ENCODE assay signal across 20 cellular contexts in the genomic region with DNA sequence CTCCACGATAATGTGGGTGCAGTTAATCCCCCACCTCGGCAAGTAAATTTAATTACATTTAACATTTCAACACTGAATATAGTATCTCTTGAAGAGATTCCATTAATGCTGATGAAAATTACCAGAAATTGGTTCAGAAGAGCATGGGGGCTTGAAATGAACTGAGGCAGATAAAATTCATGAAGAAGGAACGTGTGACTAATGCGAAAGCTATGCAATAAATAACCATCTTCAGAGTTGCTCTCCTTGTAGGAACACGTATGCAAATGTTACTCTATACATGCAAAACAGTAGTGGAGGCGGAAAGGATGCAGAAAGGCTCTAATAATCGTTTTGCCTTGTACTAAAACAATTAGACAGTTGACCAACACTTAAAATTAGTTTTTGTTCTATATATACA.
A peak's percentile ranks its signal among the peaks of the same experiment; 100 is the strongest.
DNase-seq lines count a peak whose midpoint lies in the region; ATAC-seq, FAIRE-seq and TF ChIP-seq lines count a peak whose summit lies in the region.
"Had no signal": no experiment of that assay in that cellular context is flagged by ENCODE, and none has a peak within 500 bp of the region (broad histone marks: within the 10 kb centered on the region; RNA-seq: fewer than 3 reads in every experiment).

No MANE protein-coding gene starts in this region.

- H3K4me2 ChIP-seq in PC-3 (ENCODE audit: low read length) (no peak overlapping the region), H1 (ENCODE audit: insufficient read depth in 1 of 2, low read depth in 2 of 2, low read length in 2 of 2) (no peak overlapping the region)
- H3K4me2 ChIP-seq: KMS-11 had no signal

- no peak overlapping the region for H4K91ac ChIP-seq in H1 (replicated peaks; ENCODE audit: insufficient read length, low read length)

- H3K27ac ChIP-seq in PC-3 (ENCODE audit: low read length): no peak overlapping the region
- H3K27ac ChIP-seq in H1 (ENCODE audit: low read depth, low read length): no peak overlapping the region
- H3K27ac ChIP-seq: C4-2B, GM23248, KMS-11 had no signal

- H3K4me1 ChIP-seq in PC-3 (ENCODE audit: insufficient read depth, low read length) (peaks cover 3% of the 10 kb centered on the region; the same call in 1 of the 2 replicates), H1 (replicated peaks in 1 of 4; ENCODE audit: control insufficient read depth in 3 of 4, insufficient read depth in 4 of 4, low read length in 3 of 4) (peaks cover 0 to 3% (median 0%) of the 10 kb centered on the region in 4 experiments; a peak in 1 of 7 replicates)

- H3K27me3 ChIP-seq in PC-3 (ENCODE audit: low read length) (peaks cover 18% of the 10 kb centered on the region; the same call in 1 of the 2 replicates), H1 (replicated peaks in 1 of 4; ENCODE audit: control insufficient read depth in 3 of 4, extremely low read depth in 1 of 4, insufficient read depth in 3 of 4, low read length in 3 of 4) (no peaks in the 10 kb centered on the region)

- H3K23me2 ChIP-seq in H1 (ENCODE audit: low read depth, low read length): no peaks in the 10 kb centered on the region

- no peak overlapping the region for H4K8ac ChIP-seq in H1 (ENCODE audit: extremely low read depth, insufficient read depth, low read length)

- POLR2A ChIA-PET in PC-3 (lab: Charles Lee; ENCODE audit: unreplicated experiment) (no interaction called here), H1 (lab: Charles Lee; ENCODE audit: partially characterized antibody) (no interaction called here)

- no peak for TF ChIP-seq EP300 in H1 (IDR thresholded peaks at IDR 0.05; ENCODE audit: borderline replicate concordance in 1 of 2, low read depth in 2 of 2, low read length in 2 of 2)

- TF ChIP-seq POLR2A in H1 (IDR thresholded peaks at IDR 0.05; ENCODE audit: control extremely low read depth in 1 of 2, low read depth in 2 of 2, low read length in 2 of 2): no peak

- no peaks in the 10 kb centered on the region for H3K79me1 ChIP-seq in H1 (ENCODE audit: low read depth, low read length)

- no peak overlapping the region for H2BK120ac ChIP-seq in H1 (replicated peaks; ENCODE audit: low read depth, low read length)

- H3K79me2 ChIP-seq in PC-3 (ENCODE audit: low read length) (no peaks in the 10 kb centered on the region), H1 (ENCODE audit: control insufficient read depth in 1 of 2, insufficient read depth in 2 of 2, low read length in 2 of 2) (0 out of 4 replicates have a peak, but pooled peaks cover 0 to 3% of the 10 kb centered on the region in 2 experiments)

- H3K56ac ChIP-seq in H1 (replicated peaks; ENCODE audit: insufficient read length, low read depth, low read length): no peak overlapping the region

- no peak overlapping the region for H4K5ac ChIP-seq in H1 (ENCODE audit: insufficient read length, low read depth, low read length)

- intact Hi-C loops in PC-3 (cut with micrococcal nuclease): no loop called here

- H3K4ac ChIP-seq in H1 (replicated peaks; ENCODE audit: insufficient read length, low read depth, low read length): no peak overlapping the region

- H3K18ac ChIP-seq in H1 (ENCODE audit: extremely low read depth, low read length): no peak overlapping the region

- no peak overlapping the region for H2AK5ac ChIP-seq in H1 (ENCODE audit: low read depth, low read length)

- ATAC-seq in PC-3 (no peak), GM19324 (IDR thresholded peaks at IDR 0.05; ENCODE audit: low FRiP score, unreplicated experiment) (no peak)
- ATAC-seq: HCT116, SK-N-SH treated with all-trans-retinoic acid at 6 μM for 48 hours, T-cell had no signal

- no peaks in the 10 kb centered on the region for H3K36me3 ChIP-seq in PC-3 (ENCODE audit: low read depth, low read length)
- H3K36me3 ChIP-seq in H1 (ENCODE audit: control insufficient read depth in 2 of 4, insufficient read depth in 4 of 4, low read length in 3 of 4): no peaks in the 10 kb centered on the region

- no peak overlapping the region for H2BK20ac ChIP-seq in H1 (ENCODE audit: low read length)

- H2BK15ac ChIP-seq in H1 (ENCODE audit: low read length): no peak overlapping the region

- no peak for TF ChIP-seq RAD21 in H1 (IDR thresholded peaks at IDR 0.05 in 1 of 2, conservative IDR thresholded peaks at IDR 0.05 in 1 of 2; ENCODE audit: low read depth in 2 of 2, low read length in 2 of 2)

- no peak overlapping the region for H2AFZ ChIP-seq in PC-3 (ENCODE audit: low read length)
- H2AFZ ChIP-seq in H1 (ENCODE audit: low read length): no peak overlapping the region
- H2AFZ ChIP-seq: GM23248 had no signal

- WGBS in H1 (ENCODE audit: extremely low coverage in 1 of 2, insufficient coverage in 1 of 2, insufficient read length in 1 of 2, insufficient replicate concordance in 2 of 2, low coverage in 1 of 2, low lambda C conversion rate in 2 of 2, missing lambda C conversion rate in 1 of 2), 2 experiments: 85% methylated on average over 7 of the region's 7 CpGs; no CpG with 5 or more reads in 1 of the 2 experiments

- H3K9ac ChIP-seq in PC-3 (ENCODE audit: low read length) (no peak overlapping the region), H1 (replicated peaks in 1 of 4; ENCODE audit: extremely low read depth in 1 of 4, low read depth in 3 of 4, low read length in 3 of 4) (no peak overlapping the region)
- H3K9ac ChIP-seq: GM23248, KMS-11 had no signal

- CTCF ChIA-PET in PC-3 (lab: Charles Lee): no interaction called here
- CTCF ChIA-PET in H1 (lab: Charles Lee; ENCODE audit: partially characterized antibody): interaction anchor here (1.0 kb wide), 1 partner anchor 15 kb away, joined by 3 read pairs; no protein-coding TSS in a partner anchor

- FAIRE-seq in H1 (lab: Jason Lieb, UNC): no peak
- FAIRE-seq: D721Med, RCC 7860 had no signal

- H3F3A ChIP-seq in PC-3 (ENCODE audit: low read length, unreplicated experiment): no peaks in the 10 kb centered on the region

- H4K20me1 ChIP-seq in PC-3 (ENCODE audit: low read length) (no peaks in the 10 kb centered on the region), H1 (replicated peaks in 1 of 2; ENCODE audit: control insufficient read depth in 1 of 2, insufficient read depth in 2 of 2, low read length in 2 of 2) (no peaks in the 10 kb centered on the region)

- peak; percentile 11 for DNase-seq in HS-27A (ENCODE audit: low read depth)
- peak; percentile 60 for DNase-seq in PC-3
- no peak for DNase-seq in H1 (ENCODE audit: low read depth in 1 of 2, low spot score in 2 of 2)
- DNase-seq in UCSD-AML1 (lab: John Stamatoyannopoulos, UW; ENCODE audit: unreplicated experiment): no peak
- no peak for DNase-seq in effector CD8-positive, alpha-beta T cell (lab: John Stamatoyannopoulos, UW)
- DNase-seq in SIG-M5 treated with dmso at 0.1 percent for 504 hours (lab: John Stamatoyannopoulos, UW; ENCODE audit: unreplicated experiment): no peak
- DNase-seq: ACHN, GM23248, NCI-H1436, NCI-H2029 treated with DMSO at 0.1 percent for 48 hours, NCI-H2171 treated with DMSO at 0.1 percent for 48 hours, SHP77, T-cell had no signal

- no peaks in the 10 kb centered on the region for H3K9me3 ChIP-seq in PC-3 (ENCODE audit: low read length)
- H3K9me3 ChIP-seq in H1 (ENCODE audit: insufficient read depth in 2 of 2, low read depth in 1 of 2, low read length in 1 of 2): no peaks in the 10 kb centered on the region

- H2BK12ac ChIP-seq in H1 (ENCODE audit: low read depth, low read length): no peak overlapping the region

- no peak overlapping the region for H2BK5ac ChIP-seq in H1 (ENCODE audit: low read depth, low read length)

- TF ChIP-seq CTCF in PC-3 (conservative IDR thresholded peaks at IDR 0.05; ENCODE audit: low read depth, low read length) (no peak), H1 (IDR thresholded peaks at IDR 0.05; ENCODE audit: control extremely low read depth in 1 of 3, insufficient read depth in 1 of 3, low read depth in 1 of 3, low read length in 3 of 3) (no peak)

- no peak overlapping the region for H3K14ac ChIP-seq in H1 (ENCODE audit: insufficient read length)

- no peak overlapping the region for H3K23ac ChIP-seq in H1 (ENCODE audit: insufficient read length)

- H3K9me2 ChIP-seq in PC-3 (replicated peaks; ENCODE audit: low read length): no peaks in the 10 kb centered on the region

- H3K4me3 ChIP-seq in PC-3 (ENCODE audit: low read length) (no peak overlapping the region), H1 (ENCODE audit: extremely low read depth in 1 of 4, insufficient read depth in 2 of 4, low read depth in 3 of 4, low read length in 4 of 4) (no peak overlapping the region)
- H3K4me3 ChIP-seq: GM23248 had no signal

- BruUV-seq in PC-3 (replicated peaks; lab: Mats Ljungman, UMichigan): no TSS peak

TF ChIP-seq in H1, 55 proteins besides CTCF, POLR2A, EP300 and RAD21:
- TF ChIP-seq JUND (IDR thresholded peaks at IDR 0.05; ENCODE audit: low read length): 0 out of 2 replicates have a peak, but pooled peaks have one; percentile 42
- no peak for TF ChIP-seq YY1 (IDR thresholded peaks at IDR 0.05; ENCODE audit: low read depth, low read length)
- no peak for TF ChIP-seq SIRT6 (IDR thresholded peaks at IDR 0.05; ENCODE audit: low read length)
TF ChIP-seq in H1: peak in this region for 1.

Comparison
In these comparisons a context has a peak if more than half of its experiments do, and no peak if none do; other contexts are left out.
1. DNase-seq: peak in HS-27A (single experiment) and PC-3 (single experiment); none in H1 (0 of 2), UCSD-AML1 (single experiment), effector CD8-positive, alpha-beta T cell (single experiment) and SIG-M5 treated with dmso at 0.1 percent for 504 hours (single experiment).